ENCODE assay signal across 9 cellular contexts in the genomic region with DNA sequence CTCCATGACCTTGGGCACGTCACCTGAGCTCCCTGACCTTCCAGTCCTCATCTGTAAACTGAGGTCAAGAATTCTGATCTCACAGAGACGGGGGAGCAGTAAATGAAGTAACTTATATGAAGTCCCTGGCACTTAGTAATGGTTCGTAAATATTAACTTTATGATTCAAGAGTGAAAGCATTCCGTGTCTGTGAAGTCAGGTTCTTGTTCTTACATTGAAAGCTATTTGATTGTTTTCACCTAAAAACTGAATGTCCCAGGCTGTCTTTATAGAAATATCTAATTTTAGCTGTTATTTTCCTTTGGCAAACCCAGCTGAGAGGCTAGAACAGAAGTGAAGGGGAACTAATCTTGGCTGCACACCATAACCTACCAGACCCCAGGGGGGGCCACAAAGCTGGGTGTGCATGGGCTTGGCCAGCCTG.
DNase-seq lines count a peak whose midpoint lies in the region; ATAC-seq and TF ChIP-seq lines count a peak whose summit lies in the region.
"Had no signal": no experiment of that assay in that cellular context is flagged by ENCODE, and none has a peak within 500 bp of the region (broad histone marks: within the 10 kb centered on the region; RNA-seq: fewer than 3 reads in every experiment).

No MANE protein-coding gene starts in this region.

- peaks cover 46% of the 10 kb centered on the region for H3K4me1 Mint-ChIP-seq in activated CD8-positive, alpha-beta T cell treated with anti-CD3 and anti-CD28 coated beads, Interleukin-2, amount 10 ng/mL, durations not matched to agents 7 days and 5 days (ENCODE audit: low read depth)

- ATAC-seq in GM18907 (IDR thresholded peaks at IDR 0.05; ENCODE audit: unreplicated experiment), result peak; percentile 42
- ATAC-seq in activated CD8-positive, alpha-beta T cell treated with anti-CD3 and anti-CD28 coated beads, Interleukin-2, amount 10 ng/mL, durations not matched to agents 7 days and 5 days, result no peak

- peak overlapping the region; percentile 69 for H3K4me3 Mint-ChIP-seq in activated CD8-positive, alpha-beta T cell treated with anti-CD3 and anti-CD28 coated beads, Interleukin-2, amount 10 ng/mL, durations not matched to agents 7 days and 5 days

- H3K36me3 ChIP-seq in left ventricle myocardium inferior (peaks cover 18% of the 10 kb centered on the region), skeletal muscle satellite cell (ENCODE audit: insufficient read depth, low read length) (no peaks in the 10 kb centered on the region)

- H3K9me3 Mint-ChIP-seq in activated CD8-positive, alpha-beta T cell treated with anti-CD3 and anti-CD28 coated beads, Interleukin-2, amount 10 ng/mL, durations not matched to agents 7 days and 5 days (ENCODE audit: insufficient read depth), result peaks cover 35% of the 10 kb centered on the region

- peak overlapping the region; percentile 78 for H3K9ac ChIP-seq in skeletal muscle satellite cell (ENCODE audit: low read depth, low read length)

- peak overlapping the region; percentile 70 for H3K4me2 ChIP-seq in skeletal muscle satellite cell (ENCODE audit: low read length)

- H3K27ac ChIP-seq in left ventricle myocardium inferior (replicated peaks), result peak overlapping the region; percentile 94

- intact Hi-C loops in left ventricle myocardium inferior (cut with micrococcal nuclease), result no loop called here

- peaks cover 31% of the 10 kb centered on the region for H3K9me3 ChIP-seq in left ventricle myocardium inferior (replicated peaks)
- peaks cover 4% of the 10 kb centered on the region for H3K9me3 ChIP-seq in skeletal muscle satellite cell (replicated peaks; ENCODE audit: low read length)

- CTCF ChIA-PET in activated CD8-positive, alpha-beta T cell treated with anti-CD3 and anti-CD28 coated beads, Interleukin-2, amount 10 ng/mL, durations not matched to agents 7 days and 5 days (lab: Charles Lee), result interaction anchor here (0.6 to 3.2 kb wide), 14 partner anchors 9 to 159 kb away, joined by 3 to 13 read pairs (median 3); no protein-coding TSS in a partner anchor

- H3K27me3 ChIP-seq in left ventricle myocardium inferior (ENCODE audit: low read depth), result no peaks in the 10 kb centered on the region
- no peaks in the 10 kb centered on the region for H3K27me3 ChIP-seq in skeletal muscle satellite cell (ENCODE audit: control insufficient read depth, insufficient read depth, low read length)

- H3K4me3 ChIP-seq in left ventricle myocardium inferior (peak overlapping the region; percentile 41), skeletal muscle satellite cell (ENCODE audit: low read length) (peak overlapping the region; percentile 33)

- H3K4me1 ChIP-seq in left ventricle myocardium inferior, result peaks cover 62% of the 10 kb centered on the region
- peaks cover 49% of the 10 kb centered on the region for H3K4me1 ChIP-seq in skeletal muscle satellite cell (ENCODE audit: control insufficient read depth, insufficient read depth, low read length)

- DNase-seq in activated CD8-positive, alpha-beta T cell treated with anti-CD3 and anti-CD28 coated beads, Interleukin-2, amount 10 ng/mL, durations not matched to agents 7 days and 5 days, result no peak
- DNase-seq in left ventricle myocardium inferior (no peak), NCI-H187 (lab: John Stamatoyannopoulos, UW) (no peak), NCI-H748 (lab: John Stamatoyannopoulos, UW; ENCODE audit: unreplicated experiment) (no peak), medulla oblongata (ENCODE audit: extremely low spot score) (no peak)
- DNase-seq in stimulated activated CD4-positive, alpha-beta T cell treated with anti-CD3 and anti-CD28 coated beads, Interleukin-1b, Interleukin-23, amount 100 ng/mL, for 48 hours, result no peak
- DNase-seq: NCI-H526 had no signal

- H3K36me3 Mint-ChIP-seq in activated CD8-positive, alpha-beta T cell treated with anti-CD3 and anti-CD28 coated beads, Interleukin-2, amount 10 ng/mL, durations not matched to agents 7 days and 5 days (ENCODE audit: low read depth), result peaks cover 36% of the 10 kb centered on the region

- POLR2A ChIA-PET in activated CD8-positive, alpha-beta T cell treated with anti-CD3 and anti-CD28 coated beads, Interleukin-2, amount 10 ng/mL, durations not matched to agents 7 days and 5 days (lab: Charles Lee), result interaction anchor here (0.9 to 1.1 kb wide), 4 partner anchors 8 to 56 kb away, joined by 3 read pairs; no protein-coding TSS in a partner anchor

- peak overlapping the region; percentile 95 for H3K27ac Mint-ChIP-seq in activated CD8-positive, alpha-beta T cell treated with anti-CD3 and anti-CD28 coated beads, Interleukin-2, amount 10 ng/mL, durations not matched to agents 7 days and 5 days

- no peak for TF ChIP-seq CTCF in left ventricle myocardium inferior (IDR thresholded peaks at IDR 0.05; ENCODE audit: borderline replicate concordance)

- H3K27me3 Mint-ChIP-seq in activated CD8-positive, alpha-beta T cell treated with anti-CD3 and anti-CD28 coated beads, Interleukin-2, amount 10 ng/mL, durations not matched to agents 7 days and 5 days (ENCODE audit: low read depth), result no peaks in the 10 kb centered on the region
